In genomic region chr3:12292770-12293169, GRCh38 we compare ENCODE assay signal across 14 cellular contexts. TPM values are rescaled to one million over a fixed set of nuclear protein-coding genes. Genes with fewer than 3 reads are reported as not detected.
DNase-seq lines count a peak whose midpoint lies in the region; ATAC-seq, FAIRE-seq and TF ChIP-seq lines count a peak whose summit lies in the region.
"Had no signal": no experiment of that assay in that cellular context is flagged by ENCODE, and none has a peak within 500 bp of the region (broad histone marks: within the 10 kb centered on the region; RNA-seq: fewer than 3 reads in every experiment).

No MANE protein-coding gene starts in this region.

- H3K79me1 ChIP-seq in neuronal stem cell (ENCODE audit: low read depth, low read length), result no peaks in the 10 kb centered on the region

- H3K4ac ChIP-seq in neuronal stem cell (ENCODE audit: low read length), result no peak overlapping the region

- TF ChIP-seq CTCF in HepG2 (CRISPR knock-in tag; IDR thresholded peaks at IDR 0.05) (no peak), right lobe of liver (IDR thresholded peaks at IDR 0.05) (no peak)

- CTCF ChIA-PET in HepG2 (lab: Yijun Ruan, JAX; ENCODE audit: low intra/inter-chr PET ratio, low total read pairs), result no interaction called here

- peaks cover 72% of the 10 kb centered on the region for H3K79me2 ChIP-seq in HepG2 (ENCODE audit: insufficient read depth, low read length)

- H3K9ac ChIP-seq in HepG2 (ENCODE audit: insufficient read depth, low read depth, low read length) (no peak overlapping the region; the same call in 1 of the 2 replicates), adipocyte (ENCODE audit: low read length) (peak overlapping the region; percentile 98), neuronal stem cell (ENCODE audit: low read depth, low read length, poor library complexity) (no peak overlapping the region)

- FAIRE-seq in HepG2 (lab: Jason Lieb, UNC), result no peak

- no peak overlapping the region for H2BK12ac ChIP-seq in neuronal stem cell (ENCODE audit: low read length)

- DNase-seq in HepG2 (ENCODE audit: low spot score) (no peak), right lobe of liver (no peak), adipocyte (ENCODE audit: low read depth) (no peak), neuronal stem cell (ENCODE audit: low spot score) (no peak), cortex of kidney (lab: John Stamatoyannopoulos, UW) (no peak), kidney glomerular epithelial cell (lab: John Stamatoyannopoulos, UW) (no peak), NCI-H187 treated with DMSO at 0.1 percent for 48 hours (lab: John Stamatoyannopoulos, UW) (no peak)
- DNase-seq: 8988T, GDM1, NCI-H1417 treated with DMSO at 0.1 percent for 48 hours, NCI-H2029, NCI-H345, NCI-H524 treated with DMSO at 0.1 percent for 48 hours had no signal

- ATAC-seq in HepG2 (no peak), right lobe of liver (no peak), HG03432 (IDR thresholded peaks at IDR 0.05; ENCODE audit: unreplicated experiment) (no peak)

- TF ChIP-seq EP300 in HepG2 (IDR thresholded peaks at IDR 0.05; ENCODE audit: low read depth in 2 of 2, low read length in 2 of 2), result no peak
- TF ChIP-seq EP300 in HepG2 (CRISPR knock-in tag; IDR thresholded peaks at IDR 0.05; ENCODE audit: borderline replicate concordance), result no peak

- in situ Hi-C loops in HepG2 (cut with HindIII; ENCODE audit: extremely low pct_ligation_motif_present, low pct_unique_long_range_greater_than_20kb), result no loop called here

- no peak overlapping the region for H2BK5ac ChIP-seq in neuronal stem cell (ENCODE audit: low read length)

- H3K9me3 ChIP-seq in HepG2 (ENCODE audit: low read length) (no peaks in the 10 kb centered on the region), right lobe of liver (no peaks in the 10 kb centered on the region), adipocyte (ENCODE audit: control insufficient read depth, low read length) (no peaks in the 10 kb centered on the region), neuronal stem cell (replicated peaks in 1 of 2; ENCODE audit: control insufficient read depth in 2 of 2, insufficient read depth in 1 of 2, low read depth in 1 of 2, low read length in 2 of 2) (no peaks in the 10 kb centered on the region)

- intact Hi-C loops in HepG2 (cut with micrococcal nuclease; ENCODE audit: unreplicated experiment) (no loop called here), right lobe of liver (cut with DNase I) (no loop called here)

- H2BK15ac ChIP-seq in neuronal stem cell (ENCODE audit: low read length), result no peak overlapping the region

- no peak overlapping the region for H2AK5ac ChIP-seq in neuronal stem cell (ENCODE audit: low read depth, low read length)

- H3K27me3 ChIP-seq in HepG2 (ENCODE audit: control insufficient read depth in 1 of 2, insufficient read depth in 2 of 2, low read length in 2 of 2) (no peaks in the 10 kb centered on the region; a peak in 1 of 5 replicates), right lobe of liver (no peaks in the 10 kb centered on the region), adipocyte (replicated peaks; ENCODE audit: control insufficient read depth, insufficient read depth, low read length) (no peaks in the 10 kb centered on the region), neuronal stem cell (ENCODE audit: control insufficient read depth in 3 of 3, insufficient read depth in 3 of 3, low read depth in 1 of 3, low read length in 3 of 3) (peaks cover 8 to 58% (median 15%) of the 10 kb centered on the region in 3 experiments)

- no peak overlapping the region for H4K8ac ChIP-seq in neuronal stem cell (ENCODE audit: low read depth, low read length)

- peak overlapping the region; percentile 3 for H3K18ac ChIP-seq in neuronal stem cell (ENCODE audit: low read length)

- no peak overlapping the region for H3K23ac ChIP-seq in neuronal stem cell (ENCODE audit: low read depth, low read length, poor library complexity)

- no peak overlapping the region for H4K91ac ChIP-seq in neuronal stem cell (ENCODE audit: low read depth, low read length, poor library complexity)

- H3K14ac ChIP-seq in neuronal stem cell (ENCODE audit: low read length), result no peak overlapping the region

- H2AFZ ChIP-seq in HepG2 (ENCODE audit: low read length), result no peak overlapping the region
- no peak overlapping the region for H2AFZ ChIP-seq in neuronal stem cell (ENCODE audit: low read length)

- TF ChIP-seq POLR2A in HepG2 (IDR thresholded peaks at IDR 0.05; ENCODE audit: insufficient read depth in 1 of 2, low read depth in 2 of 2, low read length in 2 of 2) (no peak), right lobe of liver (IDR thresholded peaks at IDR 0.05) (no peak)

- peaks cover 15% of the 10 kb centered on the region for H3K4me1 ChIP-seq in HepG2 (ENCODE audit: insufficient read depth, low read length)
- peaks cover 0 to 7% (median 0%) of the 10 kb centered on the region in 4 donors for H3K4me1 ChIP-seq in right lobe of liver
- H3K4me1 ChIP-seq in adipocyte (ENCODE audit: control insufficient read depth, insufficient read depth, low read length), result peaks cover 41% of the 10 kb centered on the region
- peaks cover 0 to 3% of the 10 kb centered on the region in 2 donors for H3K4me1 ChIP-seq in neuronal stem cell (ENCODE audit: control insufficient read depth in 2 of 2, insufficient read depth in 1 of 2, low read depth in 1 of 2, low read length in 2 of 2)

- no peak overlapping the region for H3K27ac ChIP-seq in HepG2 (ENCODE audit: extremely low read length, insufficient read depth, low read length)
- no peak overlapping the region for H3K27ac ChIP-seq in right lobe of liver
- H3K27ac ChIP-seq in neuronal stem cell (replicated peaks; ENCODE audit: low read length), result no peak overlapping the region

- H3K4me3 ChIP-seq in HepG2 (replicated peaks in 1 of 3; ENCODE audit: insufficient read depth in 1 of 3, low read depth in 2 of 3, low read length in 3 of 3), result no peak overlapping the region
- no peak overlapping the region for H3K4me3 ChIP-seq in right lobe of liver
- H3K4me3 ChIP-seq in adipocyte (ENCODE audit: low read length), result peak overlapping the region; percentile 90
- no peak overlapping the region for H3K4me3 ChIP-seq in neuronal stem cell (ENCODE audit: low read length in 2 of 2)

- BruUV-seq in HepG2 (replicated peaks; lab: Mats Ljungman, UMichigan), result no TSS peak

- H3K4me2 ChIP-seq in HepG2 (ENCODE audit: low read depth, low read length), result peak overlapping the region; percentile 36; the same call in 1 of the 2 replicates
- H3K4me2 ChIP-seq in neuronal stem cell (ENCODE audit: insufficient read depth, low read length, poor library complexity, severe bottlenecking), result no peak overlapping the region

- TF ChIP-seq RAD21 in HepG2 (CRISPR knock-in tag; IDR thresholded peaks at IDR 0.05), result no peak

- H2BK120ac ChIP-seq in neuronal stem cell (ENCODE audit: low read depth, low read length), result no peak overlapping the region

- H3K36me3 ChIP-seq in HepG2 (replicated peaks in 1 of 2; ENCODE audit: control insufficient read depth in 1 of 2, insufficient read depth in 2 of 2, low read length in 2 of 2), result no peaks in the 10 kb centered on the region
- no peaks in the 10 kb centered on the region for H3K36me3 ChIP-seq in right lobe of liver
- H3K36me3 ChIP-seq in adipocyte (ENCODE audit: control insufficient read depth, insufficient read depth, low read length, severe bottlenecking), result no peaks in the 10 kb centered on the region
- no peaks in the 10 kb centered on the region for H3K36me3 ChIP-seq in neuronal stem cell (replicated peaks in 1 of 2; ENCODE audit: control insufficient read depth in 2 of 2, insufficient read depth in 2 of 2, low read length in 2 of 2)

- POLR2A ChIA-PET in HepG2 (lab: Yijun Ruan, JAX), result no interaction called here

- no peaks in the 10 kb centered on the region for H4K20me1 ChIP-seq in HepG2 (ENCODE audit: insufficient read depth, low read length)

- 81% methylated on average over 9 of the region's 9 CpGs for WGBS in HepG2 (ENCODE audit: low lambda C conversion rate)
- WGBS in right lobe of liver (ENCODE audit: insufficient coverage, low coverage, low lambda C conversion rate, missing lambda C conversion rate), result 70% methylated on average over 6 of the region's 9 CpGs
- no CpG with 5 or more reads among the region's 9 CpGs for WGBS in neuronal stem cell (ENCODE audit: extremely low coverage in 2 of 2, insufficient read length in 2 of 2, insufficient replicate concordance in 1 of 2), 2 donors

TF ChIP-seq in HepG2, 621 proteins besides CTCF, POLR2A, EP300 and RAD21 (continues in another document):
- no peak for TF ChIP-seq AGO1 (IDR thresholded peaks at IDR 0.05; ENCODE audit: low read depth, low read length, poor library complexity, severe bottlenecking)

RNA-seq across cellular contexts. Expression of gene PPARG, which starts 3.9 kb away (rescaled TPM):
- total RNA-seq in HepG2 (2016; rRNA removed; fragmentation: Illumina TruSeq; extraction: Trizol), result 13.9 and 14.4 TPM in 2 replicates
- total RNA-seq in HepG2 (2016; cell fraction: cytosol; rRNA removed; fragmentation: Illumina TruSeq; extraction: Trizol; ENCODE audit: low read depth), result 46.6 and 50.3 TPM in 2 replicates
- total RNA-seq in HepG2 (2016; cell fraction: insoluble cytoplasmic fraction; rRNA removed; fragmentation: Illumina TruSeq; extraction: Trizol), result 12.2 and 12.9 TPM in 2 replicates
- 42.4 and 46.0 TPM in 2 replicates for total RNA-seq in HepG2 (2016; cell fraction: membrane; rRNA removed; fragmentation: Illumina TruSeq; extraction: Trizol)
- total RNA-seq in HepG2 (2016; cell fraction: nucleus; rRNA removed; fragmentation: Illumina TruSeq; extraction: Trizol), result 9.1 and 11.2 TPM in 2 replicates
- polyA plus RNA-seq in HepG2 (2011; rRNA removed), result 57.4 and 58.3 TPM in 2 replicates
- 39.7 and 54.9 TPM in 2 replicates for polyA plus RNA-seq in HepG2 (2011; cell fraction: cytosol; rRNA removed)
- 20.9 and 23.5 TPM in 2 replicates for polyA plus RNA-seq in HepG2 (2011; cell fraction: nucleus; rRNA removed)
- 46.8 and 53.5 TPM in 2 replicates for polyA plus RNA-seq in HepG2 (2012)
- polyA plus RNA-seq in HepG2 (2016; cell fraction: cytosol; fragmentation: Illumina TruSeq; extraction: Trizol; ENCODE audit: low read depth), result 43.6 and 44.8 TPM in 2 replicates
- 14.1 and 15.7 TPM in 2 replicates for polyA plus RNA-seq in HepG2 (2016; cell fraction: insoluble cytoplasmic fraction; fragmentation: Illumina TruSeq; extraction: Trizol; ENCODE audit: low read depth)
- 44.6 and 47.3 TPM in 2 replicates for polyA plus RNA-seq in HepG2 (2016; cell fraction: membrane; fragmentation: Illumina TruSeq; extraction: Trizol; ENCODE audit: low read depth)
- polyA plus RNA-seq in HepG2 (2016; cell fraction: nucleus; fragmentation: Illumina TruSeq; extraction: Trizol; ENCODE audit: insufficient read depth, low read depth), result 10.1 and 12.7 TPM in 2 replicates
- 77.5 and 86.5 TPM in 2 replicates for polyA minus RNA-seq in HepG2 (2011; rRNA and poly(A)+ RNA removed; ENCODE audit: low replicate concordance)
- 38.8 and 51.7 TPM in 2 replicates for polyA minus RNA-seq in HepG2 (2011; cell fraction: cytosol; rRNA and poly(A)+ RNA removed)
- 98.1 and 113 TPM in 2 replicates for polyA minus RNA-seq in HepG2 (2011; cell fraction: nucleus; rRNA and poly(A)+ RNA removed)
- 10 to 100 TPM in 3 of 6 experiments, 1 to 10 TPM in 3; 4.9 to 15.8 (median 10.8) TPM for total RNA-seq in right lobe of liver
- polyA plus RNA-seq in neuronal stem cell (2013, experiment 1 of 2), result 0.59 TPM
- 0.76 TPM for polyA plus RNA-seq in neuronal stem cell (2013, experiment 2 of 2)
